In genomic region chr16:21590791-21591190, GRCh38 we compare ENCODE assay signal across 19 cellular contexts. TPM values are rescaled to one million over a fixed set of nuclear protein-coding genes. Genes with fewer than 3 reads are reported as not detected.
DNase-seq lines count a peak whose midpoint lies in the region; TF ChIP-seq lines count a peak whose summit lies in the region.
"Had no signal": no experiment of that assay in that cellular context is flagged by ENCODE, and none has a peak within 500 bp of the region (broad histone marks: within the 10 kb centered on the region; RNA-seq: fewer than 3 reads in every experiment).

No MANE protein-coding gene starts in this region.

- H3K27me3 ChIP-seq in GM23248 (replicated peaks; ENCODE audit: insufficient read depth) (no peaks in the 10 kb centered on the region), thyroid gland (no peaks in the 10 kb centered on the region)

- in situ Hi-C loops in GM23248 (cut with MboI) = no loop called here

- H2AFZ ChIP-seq in GM23248 (no peak overlapping the region), OCI-LY7 (ENCODE audit: low read length) (peak overlapping the region; percentile 68)

- no peaks in the 10 kb centered on the region for H3K9me2 ChIP-seq in GM23248 (ENCODE audit: insufficient read depth)
- H3K9me2 ChIP-seq in OCI-LY7 (ENCODE audit: insufficient read depth, low read length) = no peaks in the 10 kb centered on the region

- peaks cover 30% of the 10 kb centered on the region for H3K4me1 ChIP-seq in GM23248 (ENCODE audit: insufficient read depth)
- H3K4me1 ChIP-seq in OCI-LY7 (ENCODE audit: insufficient read depth, low read length, poor library complexity, severe bottlenecking) = peaks cover 38% of the 10 kb centered on the region
- peaks cover 24% of the 10 kb centered on the region in 2 donors for H3K4me1 ChIP-seq in thyroid gland

- H3F3A ChIP-seq in GM23248 (ENCODE audit: insufficient read depth) = peaks cover 22% of the 10 kb centered on the region

- no TSS peak for BruUV-seq in OCI-LY7 (replicated peaks; lab: Mats Ljungman, UMichigan)

- no peaks in the 10 kb centered on the region for H3K9me3 ChIP-seq in GM23248 (ENCODE audit: low read depth)
- no peaks in the 10 kb centered on the region for H3K9me3 ChIP-seq in OCI-LY7 (ENCODE audit: low read length)
- no peaks in the 10 kb centered on the region for H3K9me3 ChIP-seq in thyroid gland

- no peaks in the 10 kb centered on the region for H4K20me1 ChIP-seq in GM23248 (ENCODE audit: insufficient read depth)
- H4K20me1 ChIP-seq in OCI-LY7 (ENCODE audit: insufficient read depth, low read length) = no peaks in the 10 kb centered on the region

- intact Hi-C loops in OCI-LY7 (cut with micrococcal nuclease; ENCODE audit: unreplicated experiment) (no loop called here), thyroid gland (cut with DNase I) (no loop called here)

- H3K4me2 ChIP-seq in GM23248 (ENCODE audit: unreplicated experiment) (peak overlapping the region; percentile 61), OCI-LY7 (ENCODE audit: low read length) (peak overlapping the region; percentile 43)

- WGBS in GM23248 (ENCODE audit: low coverage in 1 of 2, low lambda C conversion rate in 2 of 2, missing lambda C conversion rate in 2 of 2), 2 experiments = 46 to 48% methylated on average over 2 of the region's 2 CpGs
- WGBS in thyroid gland, 2 donors = 52 to 56% methylated on average over 2 of the region's 2 CpGs

- H3K4me3 ChIP-seq in GM23248 = 0 out of 2 replicates have a peak overlapping the region, but pooled peaks have one; percentile 24
- H3K4me3 ChIP-seq in OCI-LY7 (ENCODE audit: low read depth, low read length, poor library complexity, severe bottlenecking) = no peak overlapping the region
- H3K4me3 ChIP-seq in epithelial cell of esophagus (ENCODE audit: low read length) = no peak overlapping the region
- no peak overlapping the region for H3K4me3 ChIP-seq in thyroid gland (replicated peaks in 1 of 3)

- DNase-seq in GM23248 (peak; percentile 64), OCI-LY7 (ENCODE audit: low spot score) (no peak), epithelial cell of esophagus (ENCODE audit: low read depth) (peak; percentile 17), thyroid gland (no peak), NCI-H2196 (lab: John Stamatoyannopoulos, UW; ENCODE audit: unreplicated experiment) (no peak), NCI-H2196 treated with DMSO at 0.1 percent for 48 hours (lab: John Stamatoyannopoulos, UW; ENCODE audit: unreplicated experiment) (no peak)
- DNase-seq in stimulated activated naive CD4-positive, alpha-beta T cell (lab: John Stamatoyannopoulos, UW) = no peak
- DNase-seq: activated B cell treated with CpG ODN at 0.5 μM for 24 hours; activated CD8-positive, alpha-beta memory T cell treated with anti-CD3 and anti-CD28 coated beads for 24 hours; dermis blood vessel endothelial cell; DMS 273 treated with DMSO at 0.1 percent for 48 hours; erythroblast; head of caudate nucleus; NCI-H1436; NCI-H2171; NCI-H774; right cardiac atrium; T-helper 1 cell had no signal

- POLR2A ChIA-PET in OCI-LY7 (lab: Charles Lee) = interaction anchor here (1.0 to 1.1 kb wide), 2 partner anchors 10 to 14 kb away, joined by 4 to 6 read pairs; no protein-coding TSS in a partner anchor

- no peak for TF ChIP-seq CTCF in OCI-LY7 (conservative IDR thresholded peaks at IDR 0.05; ENCODE audit: low read length)
- no peak for TF ChIP-seq CTCF in epithelial cell of esophagus (IDR thresholded peaks at IDR 0.05; ENCODE audit: insufficient read depth, low read depth, low read length, missing control alignments)
- no peak for TF ChIP-seq CTCF in thyroid gland (IDR thresholded peaks at IDR 0.05)

- H3K27ac ChIP-seq in GM23248 (peak overlapping the region; percentile 52), OCI-LY7 (ENCODE audit: low read depth, low read length, poor library complexity, severe bottlenecking) (no peak overlapping the region), thyroid gland (peak overlapping the region in 2 of 3 donors; percentile 3 to 48)
- H3K27ac ChIP-seq: RWPE1 had no signal

- no peak for TF ChIP-seq POLR2A in thyroid gland (IDR thresholded peaks at IDR 0.05)

- peak overlapping the region; percentile 29 for H3K9ac ChIP-seq in GM23248

- H3K79me2 ChIP-seq in GM23248 (ENCODE audit: insufficient read depth) = no peaks in the 10 kb centered on the region
- H3K79me2 ChIP-seq in OCI-LY7 (ENCODE audit: insufficient read depth, low read depth, low read length) = no peaks in the 10 kb centered on the region

- CTCF ChIA-PET in OCI-LY7 (lab: Charles Lee; ENCODE audit: unreplicated experiment) = interaction anchor here (1.3 kb wide), 1 partner anchor 67 kb away, joined by 3 read pairs; no protein-coding TSS in a partner anchor

- H3K36me3 ChIP-seq in GM23248 (ENCODE audit: low read depth) = no peaks in the 10 kb centered on the region
- no peaks in the 10 kb centered on the region for H3K36me3 ChIP-seq in OCI-LY7 (ENCODE audit: insufficient read depth, low read length)
- H3K36me3 ChIP-seq in thyroid gland = no peaks in the 10 kb centered on the region

RNA-seq across cellular contexts. Expression of gene METTL9, which starts 8.6 kb away (rescaled TPM):
- 326 and 344 TPM in 2 replicates for total RNA-seq in GM23248 (2014; rRNA removed; shearing (Covaris generic))
- 267 and 273 TPM in 2 replicates for polyA plus RNA-seq in GM23248 (2016; fragmentation: Nextera tagmentation; extraction: Ambion mirVana)
- total RNA-seq in OCI-LY7 (2014; rRNA removed; shearing (Covaris generic)) = 113 and 121 TPM in 2 replicates
- total RNA-seq in OCI-LY7 (2022) = 120 and 126 TPM in 2 replicates
- total RNA-seq in thyroid gland = 100 to 1,000 TPM; 139 to 196 (median 181) TPM

Comparison
In these comparisons a context has a peak if more than half of its experiments do, and no peak if none do; other contexts are left out.
1. DNase-seq: peak in GM23248 (single experiment) and epithelial cell of esophagus (single experiment); none in OCI-LY7 (single experiment), thyroid gland (0 of 2), NCI-H2196 (single experiment), stimulated activated naive CD4-positive, alpha-beta T cell (0 of 6) and NCI-H2196 treated with DMSO at 0.1 percent for 48 hours (single experiment).